ENCODE assay signal across 18 cellular contexts in the genomic region with DNA sequence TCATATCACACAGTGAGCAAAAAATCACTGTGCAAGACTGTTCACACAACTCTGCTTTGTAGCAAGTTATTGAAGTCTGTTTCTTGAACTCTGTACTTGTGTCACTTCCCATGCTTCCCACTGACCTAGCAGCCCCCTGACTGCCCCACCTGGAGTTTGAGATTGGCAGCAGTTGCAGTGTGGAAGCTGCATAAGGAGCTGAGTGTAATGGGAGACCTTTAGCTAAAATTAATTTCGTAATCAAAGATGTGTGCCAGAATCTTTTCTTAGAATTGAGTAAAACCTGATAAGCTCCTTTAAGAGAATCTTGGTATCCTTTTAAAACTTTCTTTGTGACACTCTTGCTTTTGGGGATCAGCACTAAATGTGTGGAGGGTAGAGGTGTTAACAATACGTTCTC. TPM values are rescaled to one million over a fixed set of nuclear protein-coding genes. Genes with fewer than 3 reads are reported as not detected.
DNase-seq lines count a peak whose midpoint lies in the region; ATAC-seq and TF ChIP-seq lines count a peak whose summit lies in the region.
"Had no signal": no experiment of that assay in that cellular context is flagged by ENCODE, and none has a peak within 500 bp of the region (broad histone marks: within the 10 kb centered on the region; RNA-seq: fewer than 3 reads in every experiment).

No MANE protein-coding gene starts in this region.

- TF ChIP-seq CTCF in RWPE1 (conservative IDR thresholded peaks at IDR 0.05; ENCODE audit: low read depth) = no peak
- TF ChIP-seq CTCF in fibroblast of mammary gland (conservative IDR thresholded peaks at IDR 0.05; ENCODE audit: control insufficient read depth, insufficient read depth, low read depth, low read length) = no peak
- no peak for TF ChIP-seq CTCF in psoas muscle (IDR thresholded peaks at IDR 0.05)
- TF ChIP-seq CTCF in GM13977 (IDR thresholded peaks at IDR 0.05; ENCODE audit: extremely low read depth, insufficient read depth, missing control alignments) = no peak

- intact Hi-C loops in psoas muscle (cut with DNase I) = no loop called here

- in situ Hi-C loops in GM13977 (cut with MboI; ENCODE audit: low pct_unique_long_range_greater_than_20kb, low sequenced_read_pairs, unreplicated experiment) = no loop called here

- H3K4me1 ChIP-seq in psoas muscle = peaks cover 63% of the 10 kb centered on the region
- H3K4me1 ChIP-seq: BLaER1 had no signal

- H3K9me3 ChIP-seq in psoas muscle = no peaks in the 10 kb centered on the region

- no peak overlapping the region for H3K4me3 ChIP-seq in fibroblast of mammary gland (ENCODE audit: control insufficient read depth, low read depth, low read length)
- no peak overlapping the region for H3K4me3 ChIP-seq in psoas muscle
- H3K4me3 ChIP-seq: BLaER1 had no signal

- peak; percentile 48 for DNase-seq in GM03348 (ENCODE audit: low spot score)
- DNase-seq in RWPE1 (ENCODE audit: low spot score) = no peak
- peak; percentile 57 for DNase-seq in fibroblast of mammary gland (ENCODE audit: low read depth)
- peak in 1 of 2 donors; percentile 53 for DNase-seq in psoas muscle
- no peak for DNase-seq in GM13977 (ENCODE audit: low spot score)
- DNase-seq in stimulated activated CD8-positive, alpha-beta memory T cell treated with anti-CD3 and anti-CD28 coated beads, Interleukin-4, amount 100 ng/mL, for 48 hours = no peak
- no peak for DNase-seq in GM19238 (ENCODE audit: insufficient read length, low spot score)
- DNase-seq: activated CD4-positive, alpha-beta memory T cell treated with anti-CD3 and anti-CD28 coated beads for 36 hours; activated naive CD8-positive, alpha-beta T cell treated with anti-CD3 and anti-CD28 coated beads, Interleukin-2, amount 50 U/mL, for 24 hours; DMS 273 treated with DMSO at 0.1 percent for 48 hours; head of caudate nucleus; immature natural killer cell; NCI-H1105; NCI-H2171 treated with DMSO at 0.1 percent for 48 hours; stimulated activated CD4-positive, alpha-beta T cell treated with anti-CD3 and anti-CD28 coated beads, Interleukin-1b, Interleukin-23, amount 100 ng/mL, for 48 hours; substantia nigra had no signal

- no peaks in the 10 kb centered on the region for H3K27me3 ChIP-seq in psoas muscle (ENCODE audit: insufficient read depth in 3 of 3, low read length in 2 of 3)
- H3K27me3 ChIP-seq: BLaER1 had no signal

- POLR2A ChIA-PET in RWPE1 (lab: Yijun Ruan, JAX; ENCODE audit: low non-redundant PET) = no interaction called here

- ATAC-seq in psoas muscle = peak; percentile 44 to 85 (median 74)
- ATAC-seq: activated naive CD8-positive, alpha-beta T cell treated with anti-CD3 and anti-CD28 coated beads, Interleukin-2, amount 50 U/mL, for 24 hours had no signal

- CTCF ChIA-PET in RWPE1 (lab: Yijun Ruan, JAX) = interaction anchor here (0.7 kb wide), 1 partner anchor 8 kb away, joined by 4 read pairs; no protein-coding TSS in a partner anchor

- WGBS in psoas muscle, 3 donors = 20 to 31% (median 20%) methylated on average over 2 of the region's 2 CpGs

- no peaks in the 10 kb centered on the region for H3K36me3 ChIP-seq in psoas muscle (ENCODE audit: insufficient read depth in 1 of 2, low read depth in 1 of 2)

- peak overlapping the region; percentile 58; the same call in 1 of the 2 replicates for H3K27ac ChIP-seq in RWPE1
- H3K27ac ChIP-seq in psoas muscle = peak overlapping the region; percentile 13
- H3K27ac ChIP-seq: BLaER1, VCaP had no signal

RNA-seq across cellular contexts. Expression of a gene that starts 42.8 kb away (rescaled TPM):
- 10 to 100 TPM; 19.8 to 30.7 (median 21.3) TPM for total RNA-seq in psoas muscle
- 10 to 100 TPM; 19.5 to 52.4 (median 24.7) TPM for polyA plus RNA-seq in psoas muscle

RNA-seq across cellular contexts. Expression of a gene that starts 43.0 kb away (rescaled TPM):
- total RNA-seq in psoas muscle = 1,000 to 10,000 TPM; 1,021 to 1,350 (median 1,156) TPM
- 1,000 to 10,000 TPM; 1,831 to 2,855 (median 2,304) TPM for polyA plus RNA-seq in psoas muscle

Comparison
In these comparisons a context has a peak if more than half of its experiments do, and no peak if none do; other contexts are left out.
1. DNase-seq: peak in GM03348 (single experiment) and fibroblast of mammary gland (single experiment); none in RWPE1 (single experiment), GM13977 (single experiment), stimulated activated CD8-positive, alpha-beta memory T cell treated with anti-CD3 and anti-CD28 coated beads, Interleukin-4, amount 100 ng/mL, for 48 hours (single experiment) and GM19238 (single experiment).